Comparison of ENCODE assay signal across 1 cellular context in genomic region chr6:163133017-163133416, GRCh38.
TF ChIP-seq lines count a peak whose summit lies in the region.

No MANE protein-coding gene starts in this region.

TF ChIP-seq in H1, 55 proteins besides CTCF, POLR2A, EP300 and RAD21 (continued from another document):
- TF ChIP-seq ATF2 (IDR thresholded peaks at IDR 0.05; ENCODE audit: low read length): no peak
- no peak for TF ChIP-seq RFX5 (IDR thresholded peaks at IDR 0.05; ENCODE audit: borderline replicate concordance, low read depth, low read length)
- TF ChIP-seq CHD2 (IDR thresholded peaks at IDR 0.05; ENCODE audit: low read length): no peak
- TF ChIP-seq PHF8 (conservative IDR thresholded peaks at IDR 0.05; ENCODE audit: low read depth, low read length): no peak
- TF ChIP-seq CBX5 (IDR thresholded peaks at IDR 0.05; ENCODE audit: low read depth, low read length): no peak
